In genomic region chr3:182794806-182795369, GRCh38 we compare ENCODE assay signal across 8 cellular contexts. TPM values are rescaled to one million over a fixed set of nuclear protein-coding genes. Genes with fewer than 3 reads are reported as not detected.
DNase-seq lines count a peak whose midpoint lies in the region; ATAC-seq and TF ChIP-seq lines count a peak whose summit lies in the region.

No MANE protein-coding gene starts in this region.

- H3K27ac ChIP-seq in substantia nigra (ENCODE audit: low read depth, low read length, poor library complexity, severe bottlenecking), result peak overlapping the region; percentile 78

- no peaks in the 10 kb centered on the region for H3K9me3 Mint-ChIP-seq in T-helper 1 cell treated with Interleukin-12 subunit alpha and Interleukin-12 subunit beta and Interleukin-4 antibody, amounts not matched to agents 30 μg/mL and 1 μg/mL, for 36 hours
- H3K9me3 Mint-ChIP-seq in activated CD8-positive, alpha-beta T cell treated with anti-CD3 and anti-CD28 coated beads for 36 hours, result no peaks in the 10 kb centered on the region

- peaks cover 16% of the 10 kb centered on the region for H3K36me3 Mint-ChIP-seq in T-helper 1 cell treated with Interleukin-12 subunit alpha and Interleukin-12 subunit beta and Interleukin-4 antibody, amounts not matched to agents 30 μg/mL and 1 μg/mL, for 36 hours (ENCODE audit: low read depth)
- peaks cover 27% of the 10 kb centered on the region for H3K36me3 Mint-ChIP-seq in activated CD8-positive, alpha-beta T cell treated with anti-CD3 and anti-CD28 coated beads for 36 hours (ENCODE audit: low read depth)

- no peak for DNase-seq in T-helper 1 cell
- no peak for DNase-seq in activated CD8-positive, alpha-beta T cell treated with anti-CD3 and anti-CD28 coated beads for 36 hours
- peak; percentile 14 for DNase-seq in iris pigment epithelial cell (ENCODE audit: low read depth)
- DNase-seq in substantia nigra (lab: John Stamatoyannopoulos, UW), result no peak
- DNase-seq in NCI-H446 (lab: John Stamatoyannopoulos, UW), result no peak
- DNase-seq in NCI-H1048 (lab: John Stamatoyannopoulos, UW), result no peak
- DNase-seq in NCI-H2107 (lab: John Stamatoyannopoulos, UW), result no peak

- TF ChIP-seq CTCF in activated CD8-positive, alpha-beta T cell treated with anti-CD3 and anti-CD28 coated beads for 36 hours (IDR thresholded peaks at IDR 0.05), result no peak

- POLR2A ChIA-PET in activated CD8-positive, alpha-beta T cell treated with anti-CD3 and anti-CD28 coated beads for 36 hours (lab: Charles Lee), result interaction anchor here (1.0 kb wide), 1 partner anchor 12 kb away, joined by 3 read pairs; no protein-coding TSS in a partner anchor

- no peaks in the 10 kb centered on the region for H3K27me3 Mint-ChIP-seq in T-helper 1 cell treated with Interleukin-12 subunit alpha and Interleukin-12 subunit beta and Interleukin-4 antibody, amounts not matched to agents 30 μg/mL and 1 μg/mL, for 36 hours (ENCODE audit: low read depth)
- H3K27me3 Mint-ChIP-seq in activated CD8-positive, alpha-beta T cell treated with anti-CD3 and anti-CD28 coated beads for 36 hours, result no peaks in the 10 kb centered on the region

- CTCF ChIA-PET in activated CD8-positive, alpha-beta T cell treated with anti-CD3 and anti-CD28 coated beads for 36 hours (lab: Charles Lee), result interaction anchor here (1.0 to 1.4 kb wide), 2 partner anchors 81 to 115 kb away, joined by 3 to 6 read pairs; no protein-coding TSS in a partner anchor

- intact Hi-C loops in activated CD8-positive, alpha-beta T cell treated with anti-CD3 and anti-CD28 coated beads for 36 hours (cut with micrococcal nuclease), result loop anchor here (5.0 kb wide), 1 partner anchor 67 kb away; no protein-coding TSS in a partner anchor

- H3K4me1 Mint-ChIP-seq in T-helper 1 cell treated with Interleukin-12 subunit alpha and Interleukin-12 subunit beta and Interleukin-4 antibody, amounts not matched to agents 30 μg/mL and 1 μg/mL, for 36 hours (ENCODE audit: low read depth), result peaks cover 30% of the 10 kb centered on the region
- H3K4me1 Mint-ChIP-seq in activated CD8-positive, alpha-beta T cell treated with anti-CD3 and anti-CD28 coated beads for 36 hours (ENCODE audit: low read depth), result peaks cover 33% of the 10 kb centered on the region

- ATAC-seq in activated CD8-positive, alpha-beta T cell treated with anti-CD3 and anti-CD28 coated beads for 36 hours, result no peak

- H3K4me3 Mint-ChIP-seq in T-helper 1 cell treated with Interleukin-12 subunit alpha and Interleukin-12 subunit beta and Interleukin-4 antibody, amounts not matched to agents 30 μg/mL and 1 μg/mL, for 36 hours, result peak overlapping the region; percentile 91
- H3K4me3 Mint-ChIP-seq in activated CD8-positive, alpha-beta T cell treated with anti-CD3 and anti-CD28 coated beads for 36 hours, result peak overlapping the region; percentile 91

- H3K27ac Mint-ChIP-seq in T-helper 1 cell treated with Interleukin-12 subunit alpha and Interleukin-12 subunit beta and Interleukin-4 antibody, amounts not matched to agents 30 μg/mL and 1 μg/mL, for 36 hours, result peak overlapping the region; percentile 94
- peak overlapping the region; percentile 97 for H3K27ac Mint-ChIP-seq in activated CD8-positive, alpha-beta T cell treated with anti-CD3 and anti-CD28 coated beads for 36 hours

RNA-seq across cellular contexts. Expression of gene ATP11B, which starts 1.6 kb away (rescaled TPM):
- 10 to 100 TPM; 85.7 to 95.3 TPM for total RNA-seq in activated CD8-positive, alpha-beta T cell treated with anti-CD3 and anti-CD28 coated beads for 36 hours
